In the genomic region with DNA sequence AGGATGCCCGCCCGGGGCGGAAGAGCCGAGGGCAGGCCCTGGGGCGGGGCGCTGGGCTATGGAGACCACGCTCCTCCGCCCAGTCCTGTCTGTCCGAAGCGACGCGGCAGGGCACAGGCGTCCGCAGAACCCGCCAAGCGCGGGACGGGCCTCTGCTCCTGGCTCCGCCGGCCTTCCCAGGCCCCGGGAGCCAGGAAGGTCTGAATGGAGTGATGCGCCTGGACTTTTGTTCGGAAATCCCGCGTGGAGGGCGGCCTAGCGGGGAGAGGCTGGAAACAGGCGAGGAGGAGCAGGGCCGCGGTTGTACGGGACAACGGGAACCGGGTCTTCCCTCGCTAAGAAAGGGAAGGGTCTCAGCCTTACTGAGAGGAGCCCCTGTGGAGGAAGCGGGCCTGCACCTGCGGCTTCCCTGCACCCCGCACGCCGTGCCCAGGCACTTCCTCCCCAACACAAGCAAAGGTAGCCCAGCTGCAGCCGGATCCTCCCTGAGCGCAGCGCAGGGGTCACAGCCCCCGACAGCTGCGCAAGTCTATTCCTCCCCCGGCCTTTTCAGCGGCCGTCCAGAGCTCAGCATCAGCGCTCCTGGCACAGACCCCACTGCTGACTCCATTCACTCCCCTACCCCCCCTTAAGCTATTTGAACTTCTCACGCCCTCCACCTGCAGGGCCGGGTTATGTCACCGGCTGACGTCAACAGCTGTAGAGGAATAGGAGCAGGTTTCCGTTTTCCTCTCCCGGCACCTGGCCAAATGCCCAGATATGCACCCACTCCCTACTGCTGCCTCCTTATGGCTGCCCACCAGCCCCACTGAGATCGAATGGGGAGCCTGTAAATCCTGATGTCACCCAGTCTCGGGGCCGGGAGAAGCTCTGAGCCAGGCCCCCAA, we compare ENCODE assay signal across 1 cellular context.
TF ChIP-seq lines count a peak whose summit lies in the region.

No MANE protein-coding gene starts in this region.

TF ChIP-seq in HEK293, 187 proteins besides CTCF, POLR2A, EP300 and RAD21 (continued from another document):
- TF ChIP-seq REST (tag by site-specific recombination; IDR thresholded peaks at IDR 0.05): no peak
TF ChIP-seq in HEK293: peak in this region for 5.
